In the genomic region with DNA sequence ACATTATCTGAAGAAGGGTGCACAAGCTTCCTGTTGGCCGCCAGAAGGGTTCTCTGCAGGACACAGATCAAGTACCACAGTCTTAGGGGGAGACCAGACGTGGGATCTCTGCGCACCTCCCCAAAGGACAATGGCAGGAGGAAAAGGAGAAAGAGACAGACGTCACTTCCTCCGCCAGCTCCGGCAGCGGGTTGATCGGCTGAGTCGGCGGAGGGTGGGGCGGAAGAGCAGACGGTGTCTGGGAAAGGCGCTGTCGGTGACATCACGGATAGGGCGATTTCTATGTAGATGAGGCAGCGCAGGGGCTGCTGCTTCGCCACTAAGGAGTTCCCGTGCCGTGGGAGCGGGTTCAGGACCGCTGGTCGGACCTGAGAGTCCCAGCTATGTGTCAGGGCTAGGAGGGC, we compare ENCODE assay signal across 8 cellular contexts. TPM values are rescaled to one million over a fixed set of nuclear protein-coding genes. Genes with fewer than 3 reads are reported as not detected.
DNase-seq lines count a peak whose midpoint lies in the region; ATAC-seq and TF ChIP-seq lines count a peak whose summit lies in the region.
"Not testable (repeated sequence)": the region's sequence is repeated elsewhere in the genome, so short reads cannot be mapped to it uniquely, and the experiment has no call there.

No MANE protein-coding gene starts in this region.

- DNase-seq in AG09319 (ENCODE audit: extremely low read depth, low read depth) (peak; percentile 34), HL-60 (ENCODE audit: low read depth in 1 of 2, low spot score in 1 of 2) (peak; percentile 21 to 63), NOMO-1 (lab: John Stamatoyannopoulos, UW; ENCODE audit: unreplicated experiment in 2 of 2) (peak; percentile 26 to 34), coronary artery (ENCODE audit: low spot score) (peak; percentile 70)
- DNase-seq in activated CD8-positive, alpha-beta T cell treated with anti-CD3 and anti-CD28 coated beads, Interleukin-2, amount 10 ng/mL, durations not matched to agents 7 days and 5 days, result peak; percentile 84
- DNase-seq in stimulated activated CD4-positive, alpha-beta T cell treated with anti-CD3 and anti-CD28 coated beads, Interleukin-15, amount 100 ng/mL, for 48 hours (ENCODE audit: low read depth in 2 of 2), result peak; percentile 62 to 69

- not testable (repeated sequence) for H3K9me3 ChIP-seq in liver (ENCODE audit: control insufficient read depth in 4 of 4, low read length in 3 of 4)

- not testable (repeated sequence) for H3K4me1 ChIP-seq in liver (ENCODE audit: control insufficient read depth in 4 of 4, insufficient read depth in 4 of 4, low read length in 3 of 4)

- not testable (repeated sequence) for H3K9ac ChIP-seq in liver (ENCODE audit: low read depth in 1 of 2, low read length in 2 of 2)

- peak overlapping the region; percentile 73 for H3K4me3 Mint-ChIP-seq in activated CD8-positive, alpha-beta T cell treated with anti-CD3 and anti-CD28 coated beads, Interleukin-2, amount 10 ng/mL, durations not matched to agents 7 days and 5 days

- H3K27me3 ChIP-seq in HL-60 (ENCODE audit: insufficient read depth, poor library complexity, severe bottlenecking); liver (ENCODE audit: control insufficient read depth in 4 of 4, insufficient read depth in 4 of 4, low read length in 3 of 4): not testable (repeated sequence)

- peaks cover 13% of the 10 kb centered on the region for H3K4me1 Mint-ChIP-seq in activated CD8-positive, alpha-beta T cell treated with anti-CD3 and anti-CD28 coated beads, Interleukin-2, amount 10 ng/mL, durations not matched to agents 7 days and 5 days (ENCODE audit: low read depth)

- TF ChIP-seq RAD21 in liver (IDR thresholded peaks at IDR 0.05), result not testable (repeated sequence)

- CTCF ChIA-PET in activated CD8-positive, alpha-beta T cell treated with anti-CD3 and anti-CD28 coated beads, Interleukin-2, amount 10 ng/mL, durations not matched to agents 7 days and 5 days (lab: Charles Lee), result not testable (repeated sequence)

- peak overlapping the region; percentile 40 for H3K27ac ChIP-seq in HL-60 (replicated peaks)
- peak overlapping the region; percentile 64 to 89 for H3K27ac ChIP-seq in coronary artery
- H3K27ac ChIP-seq in liver (ENCODE audit: low read depth in 1 of 2, low read length in 2 of 2), result not testable (repeated sequence)

- not testable (repeated sequence) for TF ChIP-seq CTCF in AG09319 (IDR thresholded peaks at IDR 0.05; ENCODE audit: low read depth, low read length); HL-60 (IDR thresholded peaks at IDR 0.05; ENCODE audit: insufficient read depth, low read length); coronary artery (IDR thresholded peaks at IDR 0.05); liver (IDR thresholded peaks at IDR 0.05; ENCODE audit: low read depth, low read length, missing input control)

- H3K36me3 ChIP-seq in liver (ENCODE audit: control insufficient read depth in 4 of 4, insufficient read depth in 3 of 4, low read depth in 1 of 4, low read length in 3 of 4), result not testable (repeated sequence)

- POLR2A ChIA-PET in activated CD8-positive, alpha-beta T cell treated with anti-CD3 and anti-CD28 coated beads, Interleukin-2, amount 10 ng/mL, durations not matched to agents 7 days and 5 days (lab: Charles Lee), result interaction anchor here (0.7 to 1.6 kb wide), 6 partner anchors 112 to 869 kb away, joined by 3 to 46 read pairs (median 9); no protein-coding TSS in a partner anchor

- peak; percentile 78 for ATAC-seq in GM21367 (IDR thresholded peaks at IDR 0.05; ENCODE audit: unreplicated experiment)
- peak; percentile 45 for ATAC-seq in activated CD8-positive, alpha-beta T cell treated with anti-CD3 and anti-CD28 coated beads, Interleukin-2, amount 10 ng/mL, durations not matched to agents 7 days and 5 days

- H3K27me3 Mint-ChIP-seq in activated CD8-positive, alpha-beta T cell treated with anti-CD3 and anti-CD28 coated beads, Interleukin-2, amount 10 ng/mL, durations not matched to agents 7 days and 5 days (ENCODE audit: low read depth), result not testable (repeated sequence)

- WGBS in liver, result 4% methylated on average over 23 of the region's 23 CpGs

- not testable (repeated sequence) for H3K4me3 ChIP-seq in HL-60 (replicated peaks; ENCODE audit: insufficient read depth, low read length)
- H3K4me3 ChIP-seq in coronary artery, result peak overlapping the region; percentile 72
- H3K4me3 ChIP-seq in liver (ENCODE audit: low read depth in 1 of 3, low read length in 3 of 3), result peak overlapping the region in 1 of 3 donors; percentile 18

- H3K9me3 Mint-ChIP-seq in activated CD8-positive, alpha-beta T cell treated with anti-CD3 and anti-CD28 coated beads, Interleukin-2, amount 10 ng/mL, durations not matched to agents 7 days and 5 days (ENCODE audit: insufficient read depth), result not testable (repeated sequence)

- not testable (repeated sequence) for H3K36me3 Mint-ChIP-seq in activated CD8-positive, alpha-beta T cell treated with anti-CD3 and anti-CD28 coated beads, Interleukin-2, amount 10 ng/mL, durations not matched to agents 7 days and 5 days (ENCODE audit: low read depth)

- peak overlapping the region; percentile 94 for H3K27ac Mint-ChIP-seq in activated CD8-positive, alpha-beta T cell treated with anti-CD3 and anti-CD28 coated beads, Interleukin-2, amount 10 ng/mL, durations not matched to agents 7 days and 5 days

TF ChIP-seq in liver, 16 proteins besides CTCF, POLR2A, EP300 and RAD21:
- TF ChIP-seq GABPA (IDR thresholded peaks at IDR 0.05 in 1 of 2, conservative IDR thresholded peaks at IDR 0.05 in 1 of 2), result peak; percentile 54 to 70

RNA-seq across cellular contexts. Expression of gene PPIAL4E, which starts 38.6 kb away (rescaled TPM):
- not detected for total RNA-seq in activated CD8-positive, alpha-beta T cell treated with anti-CD3 and anti-CD28 coated beads, Interleukin-2, amount 10 ng/mL, durations not matched to agents 7 days and 5 days
- total RNA-seq in liver, result not detected
- polyA plus RNA-seq in liver, result not detected

RNA-seq across cellular contexts. Expression of gene NBPF15, which starts 49.4 kb away (rescaled TPM):
- total RNA-seq in activated CD8-positive, alpha-beta T cell treated with anti-CD3 and anti-CD28 coated beads, Interleukin-2, amount 10 ng/mL, durations not matched to agents 7 days and 5 days, result 10 to 100 TPM; 22.6 to 23.9 TPM
- total RNA-seq in liver, result 10 to 100 TPM; 10.6 to 36.8 TPM
- polyA plus RNA-seq in liver, result 10 to 100 TPM in 1 of 2 donors, 1 to 10 TPM in 1; 8.3 to 19.3 TPM

Comparison
In these comparisons a context has a peak if more than half of its experiments do, and no peak if none do; other contexts are left out.
1. DNase-seq: peak in every context shown above with its lines; median percentile 84 in activated CD8-positive, alpha-beta T cell treated with anti-CD3 and anti-CD28 coated beads, Interleukin-2, amount 10 ng/mL, durations not matched to agents 7 days and 5 days; 70 in coronary artery; 66 in stimulated activated CD4-positive, alpha-beta T cell treated with anti-CD3 and anti-CD28 coated beads, Interleukin-15, amount 100 ng/mL, for 48 hours; 42 in HL-60; 34 in AG09319; 30 in NOMO-1.